Comparison of ENCODE assay signal across 1 cellular context in the genomic region with DNA sequence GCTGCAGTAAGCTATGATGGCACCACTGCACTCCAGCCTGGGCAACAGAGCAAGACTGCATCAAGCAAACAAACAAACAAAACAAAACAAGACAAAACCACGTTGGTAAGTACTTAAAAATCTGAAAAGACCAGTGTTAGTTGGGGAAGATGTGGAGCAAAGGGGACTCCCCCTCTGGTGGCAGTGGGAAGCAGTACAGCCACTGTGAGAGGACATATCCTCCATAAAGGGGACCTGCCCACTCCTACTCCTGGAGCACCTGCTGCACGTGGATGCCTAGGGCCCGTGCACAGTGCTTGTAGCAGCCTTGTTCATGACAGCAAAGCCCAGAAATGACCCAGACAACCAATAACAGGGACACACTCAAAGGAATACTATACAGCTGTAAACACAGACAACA.
TF ChIP-seq lines count a peak whose summit lies in the region.

No MANE protein-coding gene starts in this region.

TF ChIP-seq in GM23338, 12 proteins besides CTCF, POLR2A, EP300 and RAD21:
- TF ChIP-seq, protein P1, sequence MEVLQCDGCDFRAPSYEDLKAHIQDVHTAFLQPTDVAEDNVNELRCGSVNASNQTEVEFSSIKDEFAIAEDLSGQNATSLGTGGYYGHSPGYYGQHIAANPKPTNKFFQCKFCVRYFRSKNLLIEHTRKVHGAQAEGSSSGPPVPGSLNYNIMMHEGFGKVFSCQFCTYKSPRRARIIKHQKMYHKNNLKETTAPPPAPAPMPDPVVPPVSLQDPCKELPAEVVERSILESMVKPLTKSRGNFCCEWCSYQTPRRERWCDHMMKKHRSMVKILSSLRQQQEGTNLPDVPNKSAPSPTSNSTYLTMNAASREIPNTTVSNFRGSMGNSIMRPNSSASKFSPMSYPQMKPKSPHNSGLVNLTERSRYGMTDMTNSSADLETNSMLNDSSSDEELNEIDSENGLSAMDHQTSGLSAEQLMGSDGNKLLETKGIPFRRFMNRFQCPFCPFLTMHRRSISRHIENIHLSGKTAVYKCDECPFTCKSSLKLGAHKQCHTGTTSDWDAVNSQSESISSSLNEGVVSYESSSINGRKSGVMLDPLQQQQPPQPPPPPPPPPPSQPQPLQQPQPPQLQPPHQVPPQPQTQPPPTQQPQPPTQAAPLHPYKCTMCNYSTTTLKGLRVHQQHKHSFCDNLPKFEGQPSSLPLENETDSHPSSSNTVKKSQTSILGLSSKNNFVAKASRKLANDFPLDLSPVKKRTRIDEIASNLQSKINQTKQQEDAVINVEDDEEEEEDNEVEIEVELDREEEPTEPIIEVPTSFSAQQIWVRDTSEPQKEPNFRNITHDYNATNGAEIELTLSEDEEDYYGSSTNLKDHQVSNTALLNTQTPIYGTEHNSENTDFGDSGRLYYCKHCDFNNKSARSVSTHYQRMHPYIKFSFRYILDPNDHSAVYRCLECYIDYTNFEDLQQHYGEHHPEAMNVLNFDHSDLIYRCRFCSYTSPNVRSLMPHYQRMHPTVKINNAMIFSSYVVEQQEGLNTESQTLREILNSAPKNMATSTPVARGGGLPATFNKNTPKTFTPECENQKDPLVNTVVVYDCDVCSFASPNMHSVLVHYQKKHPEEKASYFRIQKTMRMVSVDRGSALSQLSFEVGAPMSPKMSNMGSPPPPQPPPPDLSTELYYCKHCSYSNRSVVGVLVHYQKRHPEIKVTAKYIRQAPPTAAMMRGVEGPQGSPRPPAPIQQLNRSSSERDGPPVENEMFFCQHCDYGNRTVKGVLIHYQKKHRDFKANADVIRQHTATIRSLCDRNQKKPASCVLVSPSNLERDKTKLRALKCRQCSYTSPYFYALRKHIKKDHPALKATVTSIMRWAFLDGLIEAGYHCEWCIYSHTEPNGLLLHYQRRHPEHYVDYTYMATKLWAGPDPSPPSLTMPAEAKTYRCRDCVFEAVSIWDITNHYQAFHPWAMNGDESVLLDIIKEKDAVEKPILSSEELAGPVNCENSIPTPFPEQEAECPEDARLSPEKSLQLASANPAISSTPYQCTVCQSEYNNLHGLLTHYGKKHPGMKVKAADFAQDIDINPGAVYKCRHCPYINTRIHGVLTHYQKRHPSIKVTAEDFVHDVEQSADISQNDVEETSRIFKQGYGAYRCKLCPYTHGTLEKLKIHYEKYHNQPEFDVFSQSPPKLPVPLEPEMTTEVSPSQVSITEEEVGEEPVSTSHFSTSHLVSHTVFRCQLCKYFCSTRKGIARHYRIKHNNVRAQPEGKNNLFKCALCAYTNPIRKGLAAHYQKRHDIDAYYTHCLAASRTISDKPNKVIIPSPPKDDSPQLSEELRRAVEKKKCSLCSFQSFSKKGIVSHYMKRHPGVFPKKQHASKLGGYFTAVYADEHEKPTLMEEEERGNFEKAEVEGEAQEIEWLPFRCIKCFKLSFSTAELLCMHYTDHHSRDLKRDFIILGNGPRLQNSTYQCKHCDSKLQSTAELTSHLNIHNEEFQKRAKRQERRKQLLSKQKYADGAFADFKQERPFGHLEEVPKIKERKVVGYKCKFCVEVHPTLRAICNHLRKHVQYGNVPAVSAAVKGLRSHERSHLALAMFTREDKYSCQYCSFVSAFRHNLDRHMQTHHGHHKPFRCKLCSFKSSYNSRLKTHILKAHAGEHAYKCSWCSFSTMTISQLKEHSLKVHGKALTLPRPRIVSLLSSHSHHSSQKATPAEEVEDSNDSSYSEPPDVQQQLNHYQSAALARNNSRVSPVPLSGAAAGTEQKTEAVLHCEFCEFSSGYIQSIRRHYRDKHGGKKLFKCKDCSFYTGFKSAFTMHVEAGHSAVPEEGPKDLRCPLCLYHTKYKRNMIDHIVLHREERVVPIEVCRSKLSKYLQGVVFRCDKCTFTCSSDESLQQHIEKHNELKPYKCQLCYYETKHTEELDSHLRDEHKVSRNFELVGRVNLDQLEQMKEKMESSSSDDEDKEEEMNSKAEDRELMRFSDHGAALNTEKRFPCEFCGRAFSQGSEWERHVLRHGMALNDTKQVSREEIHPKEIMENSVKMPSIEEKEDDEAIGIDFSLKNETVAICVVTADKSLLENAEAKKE (CRISPR knock-in tag; IDR thresholded peaks at IDR 0.05), result no peak
- TF ChIP-seq, protein P2, sequence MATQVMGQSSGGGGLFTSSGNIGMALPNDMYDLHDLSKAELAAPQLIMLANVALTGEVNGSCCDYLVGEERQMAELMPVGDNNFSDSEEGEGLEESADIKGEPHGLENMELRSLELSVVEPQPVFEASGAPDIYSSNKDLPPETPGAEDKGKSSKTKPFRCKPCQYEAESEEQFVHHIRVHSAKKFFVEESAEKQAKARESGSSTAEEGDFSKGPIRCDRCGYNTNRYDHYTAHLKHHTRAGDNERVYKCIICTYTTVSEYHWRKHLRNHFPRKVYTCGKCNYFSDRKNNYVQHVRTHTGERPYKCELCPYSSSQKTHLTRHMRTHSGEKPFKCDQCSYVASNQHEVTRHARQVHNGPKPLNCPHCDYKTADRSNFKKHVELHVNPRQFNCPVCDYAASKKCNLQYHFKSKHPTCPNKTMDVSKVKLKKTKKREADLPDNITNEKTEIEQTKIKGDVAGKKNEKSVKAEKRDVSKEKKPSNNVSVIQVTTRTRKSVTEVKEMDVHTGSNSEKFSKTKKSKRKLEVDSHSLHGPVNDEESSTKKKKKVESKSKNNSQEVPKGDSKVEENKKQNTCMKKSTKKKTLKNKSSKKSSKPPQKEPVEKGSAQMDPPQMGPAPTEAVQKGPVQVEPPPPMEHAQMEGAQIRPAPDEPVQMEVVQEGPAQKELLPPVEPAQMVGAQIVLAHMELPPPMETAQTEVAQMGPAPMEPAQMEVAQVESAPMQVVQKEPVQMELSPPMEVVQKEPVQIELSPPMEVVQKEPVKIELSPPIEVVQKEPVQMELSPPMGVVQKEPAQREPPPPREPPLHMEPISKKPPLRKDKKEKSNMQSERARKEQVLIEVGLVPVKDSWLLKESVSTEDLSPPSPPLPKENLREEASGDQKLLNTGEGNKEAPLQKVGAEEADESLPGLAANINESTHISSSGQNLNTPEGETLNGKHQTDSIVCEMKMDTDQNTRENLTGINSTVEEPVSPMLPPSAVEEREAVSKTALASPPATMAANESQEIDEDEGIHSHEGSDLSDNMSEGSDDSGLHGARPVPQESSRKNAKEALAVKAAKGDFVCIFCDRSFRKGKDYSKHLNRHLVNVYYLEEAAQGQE (IDR thresholded peaks at IDR 0.05; ENCODE audit: unreplicated experiment), result no peak
- TF ChIP-seq STAT1 (IDR thresholded peaks at IDR 0.05; ENCODE audit: unreplicated experiment) (no peak), CREB1 (CRISPR knock-in tag; IDR thresholded peaks at IDR 0.05; ENCODE audit: low read depth) (no peak), EZH2 (IDR thresholded peaks at IDR 0.05; ENCODE audit: low read depth, unreplicated experiment) (no peak), NANOG (IDR thresholded peaks at IDR 0.05; ENCODE audit: borderline replicate concordance) (no peak), JUNB (IDR thresholded peaks at IDR 0.05; ENCODE audit: unreplicated experiment) (no peak), ZNF114 (CRISPR knock-in tag; IDR thresholded peaks at IDR 0.05) (no peak), POLR2AphosphoS5 (IDR thresholded peaks at IDR 0.05; ENCODE audit: low read depth) (no peak), EZH2phosphoT487 (IDR thresholded peaks at IDR 0.05; ENCODE audit: unreplicated experiment) (no peak), ZNF331 (CRISPR knock-in tag; IDR thresholded peaks at IDR 0.05; ENCODE audit: low read depth) (no peak)
- TF ChIP-seq, protein P3, sequence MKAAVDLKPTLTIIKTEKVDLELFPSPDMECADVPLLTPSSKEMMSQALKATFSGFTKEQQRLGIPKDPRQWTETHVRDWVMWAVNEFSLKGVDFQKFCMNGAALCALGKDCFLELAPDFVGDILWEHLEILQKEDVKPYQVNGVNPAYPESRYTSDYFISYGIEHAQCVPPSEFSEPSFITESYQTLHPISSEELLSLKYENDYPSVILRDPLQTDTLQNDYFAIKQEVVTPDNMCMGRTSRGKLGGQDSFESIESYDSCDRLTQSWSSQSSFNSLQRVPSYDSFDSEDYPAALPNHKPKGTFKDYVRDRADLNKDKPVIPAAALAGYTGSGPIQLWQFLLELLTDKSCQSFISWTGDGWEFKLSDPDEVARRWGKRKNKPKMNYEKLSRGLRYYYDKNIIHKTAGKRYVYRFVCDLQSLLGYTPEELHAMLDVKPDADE (IDR thresholded peaks at IDR 0.05), result no peak
